In the genomic region with DNA sequence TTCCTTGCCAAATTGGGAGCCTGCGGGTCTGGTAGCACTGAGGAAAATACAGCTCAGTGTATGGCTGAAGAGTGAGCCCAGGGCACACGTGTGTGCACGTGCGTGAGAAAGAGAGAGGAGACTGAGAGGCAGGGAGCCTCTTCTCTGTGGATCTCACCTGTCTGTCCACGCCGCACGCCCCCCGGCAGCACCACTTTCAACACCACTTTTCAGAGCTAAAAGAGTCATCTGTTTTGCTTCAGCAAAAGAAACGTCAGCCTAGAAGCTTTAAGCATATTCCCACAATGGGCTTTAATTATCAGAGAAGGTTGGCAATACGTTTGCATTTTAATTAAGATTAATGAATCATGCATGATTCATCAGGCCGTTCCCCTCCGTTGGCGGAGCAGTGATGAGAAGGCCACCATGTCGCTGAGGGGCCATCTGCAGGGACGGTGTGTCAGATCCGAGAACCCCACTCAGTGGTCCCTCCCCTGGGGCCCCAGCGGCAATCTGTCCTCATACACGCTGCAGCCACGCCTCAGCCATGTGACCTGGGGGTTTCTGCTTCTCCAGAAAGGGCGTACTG, we compare ENCODE assay signal across 17 cellular contexts. TPM values are rescaled to one million over a fixed set of nuclear protein-coding genes. Genes with fewer than 3 reads are reported as not detected.
A peak's percentile ranks its signal among the peaks of the same experiment; 100 is the strongest.
DNase-seq lines count a peak whose midpoint lies in the region; ATAC-seq, FAIRE-seq and TF ChIP-seq lines count a peak whose summit lies in the region.
"Had no signal": no experiment of that assay in that cellular context is flagged by ENCODE, and none has a peak within 500 bp of the region (broad histone marks: within the 10 kb centered on the region; RNA-seq: fewer than 3 reads in every experiment).

No MANE protein-coding gene starts in this region.

- H3K79me2 ChIP-seq in PC-3 (ENCODE audit: low read length) = no peaks in the 10 kb centered on the region

- H3K9me3 ChIP-seq in thymus (ENCODE audit: control insufficient read depth) = no peaks in the 10 kb centered on the region
- H3K9me3 ChIP-seq in PC-3 (ENCODE audit: low read length) = no peaks in the 10 kb centered on the region
- H3K9me3 ChIP-seq: HAP-1, spleen, upper lobe of right lung had no signal

- intact Hi-C loops in PC-3 (cut with micrococcal nuclease) = no loop called here

- no peak overlapping the region for H2AFZ ChIP-seq in PC-3 (ENCODE audit: low read length)

- H3K36me3 ChIP-seq in thymus (ENCODE audit: control insufficient read depth, insufficient read depth) (no peaks in the 10 kb centered on the region), PC-3 (ENCODE audit: low read depth, low read length) (no peaks in the 10 kb centered on the region)
- H3K36me3 ChIP-seq: HAP-1, spleen, upper lobe of right lung had no signal

- H4K20me1 ChIP-seq in PC-3 (ENCODE audit: low read length) = no peaks in the 10 kb centered on the region

- CTCF ChIA-PET in RWPE1 (lab: Yijun Ruan, JAX) (interaction anchor here (0.6 kb wide), 1 partner anchor 289 kb away, joined by 3 read pairs; a partner anchor contains a TSS), PC-3 (lab: Charles Lee) (no interaction called here)

- H3K4me1 ChIP-seq in thymus (ENCODE audit: control insufficient read depth, insufficient read depth, low read length) (no peaks in the 10 kb centered on the region), PC-3 (ENCODE audit: insufficient read depth, low read length) (peaks cover 12% of the 10 kb centered on the region)
- H3K4me1 ChIP-seq: upper lobe of right lung had no signal

- peaks cover 4% of the 10 kb centered on the region for H3K4me1 Mint-ChIP-seq in activated naive CD8-positive, alpha-beta T cell treated with anti-CD3 and anti-CD28 coated beads, Interleukin-2, amount 50 U/mL, for 24 hours
- H3K4me1 Mint-ChIP-seq in activated naive CD8-positive, alpha-beta T cell treated with anti-CD3 and anti-CD28 coated beads for 36 hours = no peaks in the 10 kb centered on the region

- no peaks in the 10 kb centered on the region for H3F3A ChIP-seq in PC-3 (ENCODE audit: low read length, unreplicated experiment)

- H3K4me3 ChIP-seq in thymus (ENCODE audit: low read length) = no peak overlapping the region
- H3K4me3 ChIP-seq in PC-3 (ENCODE audit: low read length) = no peak overlapping the region
- H3K4me3 ChIP-seq: HAP-1, spleen, upper lobe of right lung had no signal

- H3K27ac ChIP-seq in RWPE1 (peak overlapping the region; percentile 64), thymus (ENCODE audit: low read depth) (peak overlapping the region; percentile 38), PC-3 (ENCODE audit: low read length) (no peak overlapping the region)
- H3K27ac ChIP-seq: upper lobe of right lung had no signal

- no peak for TF ChIP-seq POLR2A in GM12891 (IDR thresholded peaks at IDR 0.05; ENCODE audit: low read depth, low read length)

- H3K27me3 ChIP-seq in thymus (ENCODE audit: control insufficient read depth, insufficient read depth) (no peaks in the 10 kb centered on the region), PC-3 (ENCODE audit: low read length) (no peaks in the 10 kb centered on the region)
- H3K27me3 ChIP-seq: spleen, upper lobe of right lung had no signal

- ATAC-seq in activated naive CD8-positive, alpha-beta T cell treated with anti-CD3 and anti-CD28 coated beads, Interleukin-2, amount 50 U/mL, for 24 hours = peak; percentile 55
- no peak for ATAC-seq in PC-3
- ATAC-seq: left lobe of liver, upper lobe of right lung had no signal

- H3K27ac Mint-ChIP-seq in activated naive CD8-positive, alpha-beta T cell treated with anti-CD3 and anti-CD28 coated beads, Interleukin-2, amount 50 U/mL, for 24 hours = no peak overlapping the region
- H3K27ac Mint-ChIP-seq in activated naive CD8-positive, alpha-beta T cell treated with anti-CD3 and anti-CD28 coated beads for 36 hours = no peak overlapping the region

- peaks cover 4% of the 10 kb centered on the region for H3K27me3 Mint-ChIP-seq in activated naive CD8-positive, alpha-beta T cell treated with anti-CD3 and anti-CD28 coated beads, Interleukin-2, amount 50 U/mL, for 24 hours
- no peaks in the 10 kb centered on the region for H3K27me3 Mint-ChIP-seq in activated naive CD8-positive, alpha-beta T cell treated with anti-CD3 and anti-CD28 coated beads for 36 hours
- H3K27me3 Mint-ChIP-seq: effector memory CD8-positive, alpha-beta T cell had no signal

- BruUV-seq in PC-3 (replicated peaks; lab: Mats Ljungman, UMichigan) = no TSS peak

- WGBS in thymus = 96% methylated on average over 20 of the region's 20 CpGs

- no peak for TF ChIP-seq CTCF in RWPE1 (conservative IDR thresholded peaks at IDR 0.05; ENCODE audit: low read depth)
- TF ChIP-seq CTCF in PC-3 (conservative IDR thresholded peaks at IDR 0.05; ENCODE audit: low read depth, low read length) = no peak

- no peak overlapping the region for H3K9ac ChIP-seq in PC-3 (ENCODE audit: low read length)

- no peak for DNase-seq in activated naive CD8-positive, alpha-beta T cell treated with anti-CD3 and anti-CD28 coated beads, Interleukin-2, amount 50 U/mL, for 24 hours
- DNase-seq in activated naive CD8-positive, alpha-beta T cell treated with anti-CD3 and anti-CD28 coated beads for 36 hours = no peak
- DNase-seq in RWPE1 (ENCODE audit: low spot score) (no peak), fibroblast of gingiva (ENCODE audit: low read depth) (peak; percentile 13), PC-3 (no peak), GM12891 (ENCODE audit: insufficient read length, low spot score) (no peak), ecto neural progenitor cell (ENCODE audit: low spot score) (no peak)
- DNase-seq: ACHN; activated CD4-positive, alpha-beta T cell treated with anti-CD3 and anti-CD28 coated beads for 1 hour; activated T-cell treated with anti-CD3 and anti-CD28 coated beads, Interleukin-2, amount 50 U/mL, for 48 hours; effector memory CD8-positive, alpha-beta T cell; NCI-H526 treated with DMSO at 0.1 percent for 48 hours; spleen; upper lobe of right lung had no signal

- no peaks in the 10 kb centered on the region for H3K9me2 ChIP-seq in PC-3 (replicated peaks; ENCODE audit: low read length)

- H3K4me3 Mint-ChIP-seq in activated naive CD8-positive, alpha-beta T cell treated with anti-CD3 and anti-CD28 coated beads, Interleukin-2, amount 50 U/mL, for 24 hours = no peak overlapping the region
- H3K4me3 Mint-ChIP-seq in activated naive CD8-positive, alpha-beta T cell treated with anti-CD3 and anti-CD28 coated beads for 36 hours = no peak overlapping the region
- H3K4me3 Mint-ChIP-seq: effector memory CD8-positive, alpha-beta T cell had no signal

- no peak overlapping the region for H3K4me2 ChIP-seq in PC-3 (ENCODE audit: low read length)

- H3K36me3 Mint-ChIP-seq in activated naive CD8-positive, alpha-beta T cell treated with anti-CD3 and anti-CD28 coated beads, Interleukin-2, amount 50 U/mL, for 24 hours (ENCODE audit: low read depth) = no peaks in the 10 kb centered on the region
- H3K36me3 Mint-ChIP-seq in activated naive CD8-positive, alpha-beta T cell treated with anti-CD3 and anti-CD28 coated beads for 36 hours = no peaks in the 10 kb centered on the region

- FAIRE-seq in GM12891 (lab: Jason Lieb, UNC) = no peak

- H3K9me3 Mint-ChIP-seq in activated naive CD8-positive, alpha-beta T cell treated with anti-CD3 and anti-CD28 coated beads, Interleukin-2, amount 50 U/mL, for 24 hours = no peaks in the 10 kb centered on the region
- no peaks in the 10 kb centered on the region for H3K9me3 Mint-ChIP-seq in activated naive CD8-positive, alpha-beta T cell treated with anti-CD3 and anti-CD28 coated beads for 36 hours
- H3K9me3 Mint-ChIP-seq: effector memory CD8-positive, alpha-beta T cell had no signal

- POLR2A ChIA-PET in RWPE1 (lab: Yijun Ruan, JAX; ENCODE audit: low non-redundant PET) = no interaction called here
- POLR2A ChIA-PET in PC-3 (lab: Charles Lee; ENCODE audit: unreplicated experiment) = no interaction called here

TF ChIP-seq in GM12891, 5 proteins besides CTCF, POLR2A, EP300 and RAD21:
- no peak for TF ChIP-seq POLR2AphosphoS5 (IDR thresholded peaks at IDR 0.05; ENCODE audit: low read depth, low read length)
- TF ChIP-seq PAX5 (IDR thresholded peaks at IDR 0.05; ENCODE audit: insufficient read depth, low read length, severe bottlenecking) = no peak
- no peak for TF ChIP-seq TAF1 (IDR thresholded peaks at IDR 0.05; ENCODE audit: low read depth, low read length)
- TF ChIP-seq SPI1 (IDR thresholded peaks at IDR 0.05; ENCODE audit: low read depth, low read length) = no peak
- no peak for TF ChIP-seq POU2F2 (IDR thresholded peaks at IDR 0.05; ENCODE audit: low read depth, low read length)

RNA-seq across cellular contexts. Expression of a gene that starts 56.8 kb away (rescaled TPM):
- total RNA-seq in activated naive CD8-positive, alpha-beta T cell treated with anti-CD3 and anti-CD28 coated beads for 36 hours = 1 to 10 TPM; 5.7 to 9.0 TPM
- polyA plus RNA-seq in thymus = 16.9 TPM
- 107 and 148 TPM in 2 replicates for total RNA-seq in PC-3 (2014; rRNA removed)
- 1.5 TPM for polyA plus RNA-seq in GM12891 (2012; ENCODE audit: low read depth, missing spikeins)

Comparison
In these comparisons a context has a peak if more than half of its experiments do, and no peak if none do; other contexts are left out.
1. RNA of a gene that starts 56.8 kb away (total RNA-seq): 107 to 148 TPM in PC-3; 5.7 to 9.0 TPM in activated naive CD8-positive, alpha-beta T cell treated with anti-CD3 and anti-CD28 coated beads for 36 hours; every median in the first group is over 10 times any median in the second.